1 cellular context compared by ENCODE assay signal in genomic region chr6:135798751-135799515, GRCh38.
A peak's percentile ranks its signal among the peaks of the same experiment; 100 is the strongest.
TF ChIP-seq lines count a peak whose summit lies in the region.

No MANE protein-coding gene starts in this region.

TF ChIP-seq in HepG2, 621 proteins besides CTCF, POLR2A, EP300 and RAD21:
- TF ChIP-seq MNT (IDR thresholded peaks at IDR 0.05) (peak; percentile 51), RAD51 (IDR thresholded peaks at IDR 0.05; ENCODE audit: borderline replicate concordance) (peak; percentile 60; the same call in 1 of the 2 replicates), DR1 (CRISPR knock-in tag; IDR thresholded peaks at IDR 0.05) (no peak)
TF ChIP-seq in HepG2: peak in this region for 2.
